ENCODE assay signal across 37 cellular contexts in the genomic region with DNA sequence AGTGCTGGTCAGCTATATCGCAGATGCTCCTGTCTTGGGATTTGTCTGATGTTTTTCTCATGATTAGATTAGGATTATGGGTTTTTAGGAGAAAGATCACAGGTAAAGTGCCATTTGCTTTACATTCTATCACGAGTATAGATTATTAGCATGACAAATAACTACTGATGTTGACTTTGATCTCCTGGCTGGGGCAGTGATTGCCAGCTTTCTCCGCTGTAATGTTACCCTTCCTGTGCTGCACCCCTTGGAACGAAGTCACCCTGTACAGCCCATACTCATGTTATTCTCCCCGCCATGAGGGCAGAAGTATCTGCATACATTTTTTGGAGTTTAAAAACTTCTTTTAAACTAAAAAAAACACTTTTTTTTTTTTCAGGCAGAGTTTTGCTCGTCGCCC. TPM values are rescaled to one million over a fixed set of nuclear protein-coding genes. Genes with fewer than 3 reads are reported as not detected.
"Had no signal": no experiment of that assay in that cellular context is flagged by ENCODE, and none has a peak within 500 bp of the region (broad histone marks: within the 10 kb centered on the region; RNA-seq: fewer than 3 reads in every experiment).

No MANE protein-coding gene starts in this region.

- H3K4me3 Mint-ChIP-seq: activated CD4-positive, alpha-beta memory T cell treated with anti-CD3 and anti-CD28 coated beads, Interleukin-2, amount 10 ng/mL, durations not matched to agents 7 days and 5 days; activated CD4-positive, alpha-beta T cell treated with anti-CD3 and anti-CD28 coated beads, Interleukin-2, amount 10 ng/mL, durations not matched to agents 7 days and 5 days; activated naive CD4-positive, alpha-beta T cell treated with anti-CD3 and anti-CD28 coated beads for 36 hours; activated naive CD4-positive, alpha-beta T cell treated with anti-CD3 and anti-CD28 coated beads, Interleukin-2, amount 50 U/mL, for 24 hours; activated naive CD8-positive, alpha-beta T cell treated with anti-CD3 and anti-CD28 coated beads for 36 hours; activated naive CD8-positive, alpha-beta T cell treated with anti-CD3 and anti-CD28 coated beads, Interleukin-2, amount 50 U/mL, for 24 hours; activated T-cell treated with anti-CD3 and anti-CD28 coated beads, Interleukin-2, amount 50 U/mL, for 4 hours; brain; central memory CD8-positive, alpha-beta T cell; effector memory CD8-positive, alpha-beta T cell had no signal

- H3K27ac ChIP-seq: adrenal gland, ascending aorta, breast epithelium, cardiac muscle cell, epithelial cell of prostate, esophagus squamous epithelium, gastroesophageal sphincter, heart right ventricle had no signal

- H3K27me3 ChIP-seq: adrenal gland, ascending aorta, breast epithelium, cardiac muscle cell, esophagus squamous epithelium, gastroesophageal sphincter had no signal

- H3K4me1 Mint-ChIP-seq: activated CD4-positive, alpha-beta memory T cell treated with anti-CD3 and anti-CD28 coated beads, Interleukin-2, amount 10 ng/mL, durations not matched to agents 7 days and 5 days; activated CD4-positive, alpha-beta T cell treated with anti-CD3 and anti-CD28 coated beads, Interleukin-2, amount 10 ng/mL, durations not matched to agents 7 days and 5 days; activated naive CD4-positive, alpha-beta T cell treated with anti-CD3 and anti-CD28 coated beads, Interleukin-2, amount 50 U/mL, for 24 hours; activated naive CD8-positive, alpha-beta T cell treated with anti-CD3 and anti-CD28 coated beads for 36 hours; activated naive CD8-positive, alpha-beta T cell treated with anti-CD3 and anti-CD28 coated beads, Interleukin-2, amount 50 U/mL, for 24 hours; brain; central memory CD8-positive, alpha-beta T cell had no signal

- H3K9me3 Mint-ChIP-seq: activated CD4-positive, alpha-beta memory T cell treated with anti-CD3 and anti-CD28 coated beads, Interleukin-2, amount 10 ng/mL, durations not matched to agents 7 days and 5 days; activated CD4-positive, alpha-beta T cell treated with anti-CD3 and anti-CD28 coated beads, Interleukin-2, amount 10 ng/mL, durations not matched to agents 7 days and 5 days; activated naive CD4-positive, alpha-beta T cell treated with anti-CD3 and anti-CD28 coated beads for 36 hours; activated naive CD4-positive, alpha-beta T cell treated with anti-CD3 and anti-CD28 coated beads, Interleukin-2, amount 50 U/mL, for 24 hours; activated naive CD8-positive, alpha-beta T cell treated with anti-CD3 and anti-CD28 coated beads for 36 hours; activated naive CD8-positive, alpha-beta T cell treated with anti-CD3 and anti-CD28 coated beads, Interleukin-2, amount 50 U/mL, for 24 hours; activated T-cell treated with anti-CD3 and anti-CD28 coated beads, Interleukin-2, amount 50 U/mL, for 4 hours; activated T-helper 2 cell treated with anti-CD3 and anti-CD28 coated beads, Interferon-gamma antibody, Interleukin-2, Interleukin-4, amounts not matched to agents 10 μg/mL and 5 μg/mL and 100 μg/mL, durations not matched to agents 14 hours and 24 hours and 36 hours; central memory CD8-positive, alpha-beta T cell; effector memory CD8-positive, alpha-beta T cell had no signal

- DNase-seq: activated CD4-positive, alpha-beta memory T cell treated with anti-CD3 and anti-CD28 coated beads, Interleukin-2, amount 10 ng/mL, durations not matched to agents 7 days and 5 days; activated CD4-positive, alpha-beta T cell treated with anti-CD3 and anti-CD28 coated beads for 1 hour; activated CD4-positive, alpha-beta T cell treated with anti-CD3 and anti-CD28 coated beads for 4 hours; activated CD4-positive, alpha-beta T cell treated with anti-CD3 and anti-CD28 coated beads, Interleukin-2, amount 10 ng/mL, durations not matched to agents 7 days and 5 days; activated CD4-positive, alpha-beta T cell treated with anti-CD3 and anti-CD28 coated beads, Interleukin-2, amount 50 U/mL, for 4 hours; activated naive CD4-positive, alpha-beta T cell treated with anti-CD3 and anti-CD28 coated beads for 36 hours; activated naive CD8-positive, alpha-beta T cell treated with anti-CD3 and anti-CD28 coated beads for 36 hours; activated naive CD8-positive, alpha-beta T cell treated with anti-CD3 and anti-CD28 coated beads, Interleukin-2, amount 50 U/mL, for 24 hours; activated T-cell treated with anti-CD3 and anti-CD28 coated beads, Interleukin-2, amount 50 U/mL, for 4 hours; amygdala; cortex of kidney; dermis blood vessel endothelial cell; effector CD4-positive, alpha-beta T cell; effector memory CD8-positive, alpha-beta T cell; esophagus squamous epithelium; foreskin melanocyte; heart right ventricle; T-helper 2 cell had no signal

- H3K36me3 ChIP-seq: adrenal gland, ascending aorta, breast epithelium, cardiac muscle cell, esophagus squamous epithelium, gastroesophageal sphincter, heart right ventricle had no signal

- H3K27ac Mint-ChIP-seq: activated CD4-positive, alpha-beta memory T cell treated with anti-CD3 and anti-CD28 coated beads, Interleukin-2, amount 10 ng/mL, durations not matched to agents 7 days and 5 days; activated CD4-positive, alpha-beta T cell treated with anti-CD3 and anti-CD28 coated beads, Interleukin-2, amount 10 ng/mL, durations not matched to agents 7 days and 5 days; activated naive CD4-positive, alpha-beta T cell treated with anti-CD3 and anti-CD28 coated beads for 36 hours; activated naive CD4-positive, alpha-beta T cell treated with anti-CD3 and anti-CD28 coated beads, Interleukin-2, amount 50 U/mL, for 24 hours; activated naive CD8-positive, alpha-beta T cell treated with anti-CD3 and anti-CD28 coated beads for 36 hours; activated naive CD8-positive, alpha-beta T cell treated with anti-CD3 and anti-CD28 coated beads, Interleukin-2, amount 50 U/mL, for 24 hours; activated T-helper 2 cell treated with anti-CD3 and anti-CD28 coated beads, Interferon-gamma antibody, Interleukin-2, Interleukin-4, amounts not matched to agents 10 μg/mL and 5 μg/mL and 100 μg/mL, durations not matched to agents 14 hours and 24 hours and 36 hours; effector memory CD8-positive, alpha-beta T cell had no signal

- H3K36me3 Mint-ChIP-seq: activated naive CD4-positive, alpha-beta T cell treated with anti-CD3 and anti-CD28 coated beads, Interleukin-2, amount 50 U/mL, for 24 hours; activated naive CD8-positive, alpha-beta T cell treated with anti-CD3 and anti-CD28 coated beads for 36 hours; brain had no signal

- ATAC-seq: activated naive CD8-positive, alpha-beta T cell treated with anti-CD3 and anti-CD28 coated beads, Interleukin-2, amount 50 U/mL, for 24 hours; activated T-cell treated with anti-CD3 and anti-CD28 coated beads, Interleukin-2, amount 50 U/mL, for 4 hours; effector memory CD8-positive, alpha-beta T cell; gastroesophageal sphincter; heart right ventricle had no signal

- H3K4me3 ChIP-seq: adrenal gland, ascending aorta, breast epithelium, cardiac muscle cell, esophagus squamous epithelium, gastroesophageal sphincter, heart right ventricle had no signal

- FAIRE-seq: colon, endometrium, endothelial cell of umbilical vein had no signal

- H3K9me3 ChIP-seq: adrenal gland, ascending aorta, breast epithelium, esophagus squamous epithelium, gastroesophageal sphincter, heart right ventricle had no signal

- H3K4me1 ChIP-seq: ascending aorta, gastroesophageal sphincter, heart right ventricle had no signal

RNA-seq across cellular contexts. Expression of gene CLDN4, which starts 10.8 kb away (rescaled TPM):
- total RNA-seq: activated T-helper 2 cell treated with anti-CD3 and anti-CD28 coated beads, Interferon-gamma antibody, Interleukin-2, Interleukin-4, amounts not matched to agents 10 μg/mL and 5 μg/mL and 100 μg/mL, durations not matched to agents 14 hours and 24 hours and 36 hours; T-helper 1 cell treated with Interleukin-12 subunit alpha and Interleukin-12 subunit beta and Interleukin-4 antibody, amounts not matched to agents 30 ng/mL and 1 ng/mL, for 36 hours had no signal

RNA-seq across cellular contexts. Expression of gene METTL27, which starts 22.3 kb away (rescaled TPM):
- total RNA-seq: ascending aorta had no signal

RNA-seq across cellular contexts. Expression of gene TMEM270, which starts 40.9 kb away (rescaled TPM):
- total RNA-seq: activated CD4-positive, alpha-beta memory T cell treated with anti-CD3 and anti-CD28 coated beads, Interleukin-2, amount 10 ng/mL, durations not matched to agents 7 days and 5 days; activated CD4-positive, alpha-beta T cell treated with anti-CD3 and anti-CD28 coated beads, Interleukin-2, amount 10 ng/mL, durations not matched to agents 7 days and 5 days; activated naive CD4-positive, alpha-beta T cell treated with anti-CD3 and anti-CD28 coated beads for 36 hours; activated naive CD8-positive, alpha-beta T cell treated with anti-CD3 and anti-CD28 coated beads for 36 hours; activated T-cell treated with anti-CD3 and anti-CD28 coated beads, Interleukin-2, amount 50 U/mL, for 4 hours; activated T-helper 2 cell treated with anti-CD3 and anti-CD28 coated beads, Interferon-gamma antibody, Interleukin-2, Interleukin-4, amounts not matched to agents 10 μg/mL and 5 μg/mL and 100 μg/mL, durations not matched to agents 14 hours and 24 hours and 36 hours; adrenal gland; ascending aorta; breast epithelium; cardiac muscle cell; cerebellum; dermis blood vessel endothelial cell; endothelial cell of umbilical vein; esophagus squamous epithelium; fibroblast of lung; fibroblast of villous mesenchyme; gastroesophageal sphincter; glomerular endothelial cell; heart right ventricle; T-helper 1 cell treated with Interleukin-12 subunit alpha and Interleukin-12 subunit beta and Interleukin-4 antibody, amounts not matched to agents 30 ng/mL and 1 ng/mL, for 36 hours had no signal
- polyA plus RNA-seq: cardiac muscle cell, endothelial cell of umbilical vein, esophagus, fibroblast of lung, heart right ventricle had no signal

RNA-seq across cellular contexts. Expression of gene CLDN3, which starts 49.9 kb away (rescaled TPM):
- total RNA-seq: activated CD4-positive, alpha-beta memory T cell treated with anti-CD3 and anti-CD28 coated beads, Interleukin-2, amount 10 ng/mL, durations not matched to agents 7 days and 5 days; activated CD4-positive, alpha-beta T cell treated with anti-CD3 and anti-CD28 coated beads, Interleukin-2, amount 10 ng/mL, durations not matched to agents 7 days and 5 days; activated naive CD4-positive, alpha-beta T cell treated with anti-CD3 and anti-CD28 coated beads for 36 hours; activated naive CD8-positive, alpha-beta T cell treated with anti-CD3 and anti-CD28 coated beads for 36 hours; activated T-helper 2 cell treated with anti-CD3 and anti-CD28 coated beads, Interferon-gamma antibody, Interleukin-2, Interleukin-4, amounts not matched to agents 10 μg/mL and 5 μg/mL and 100 μg/mL, durations not matched to agents 14 hours and 24 hours and 36 hours; ascending aorta; fibroblast of lung; fibroblast of villous mesenchyme; glomerular endothelial cell; heart right ventricle; T-helper 1 cell treated with Interleukin-12 subunit alpha and Interleukin-12 subunit beta and Interleukin-4 antibody, amounts not matched to agents 30 ng/mL and 1 ng/mL, for 36 hours had no signal
- polyA plus RNA-seq: fibroblast of lung, heart right ventricle had no signal
